8 cellular contexts compared by ENCODE assay signal in the genomic region with DNA sequence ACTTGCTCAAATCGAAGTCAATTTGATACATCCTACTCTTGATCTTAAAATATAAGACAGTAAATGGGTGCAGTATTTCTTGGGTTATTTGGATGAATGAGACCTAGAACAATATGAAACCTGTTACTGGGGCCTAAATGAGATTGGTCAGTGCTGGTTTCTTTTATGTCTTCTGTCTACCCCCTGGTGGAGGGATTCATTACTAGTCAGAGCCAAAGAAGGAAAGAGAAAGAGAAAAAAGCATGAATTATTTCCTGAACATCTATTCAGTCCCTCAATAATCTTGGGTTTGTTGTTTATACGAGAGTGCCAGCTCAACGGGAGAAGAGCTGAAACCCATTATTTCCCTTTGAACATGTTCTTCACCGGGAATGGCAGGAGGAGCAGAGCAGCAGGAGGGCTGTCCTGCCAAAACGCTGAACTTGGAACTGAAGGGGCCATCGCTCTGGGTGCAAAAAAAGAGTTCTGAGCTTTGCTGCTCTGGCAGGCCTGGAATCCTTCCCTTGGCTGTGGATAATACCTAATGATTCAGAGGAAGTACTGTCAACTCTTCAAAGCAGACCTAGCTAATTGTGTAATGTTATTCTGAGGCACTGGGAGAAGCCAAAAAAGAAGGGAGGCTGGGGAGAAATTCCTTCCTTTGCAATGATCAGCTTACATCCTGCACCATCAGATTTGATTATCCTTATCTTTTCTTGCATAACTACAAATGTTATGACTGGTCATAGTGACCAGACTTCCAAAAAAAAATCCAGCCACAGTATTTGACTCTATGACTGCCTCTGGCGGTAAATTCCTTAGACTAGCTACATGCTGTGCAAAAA.
DNase-seq lines count a peak whose midpoint lies in the region; ATAC-seq, FAIRE-seq and TF ChIP-seq lines count a peak whose summit lies in the region.

No MANE protein-coding gene starts in this region.

- H3K4me1 Mint-ChIP-seq in Calu3 (ENCODE audit: low read depth, unreplicated experiment) (no peaks in the 10 kb centered on the region), immature natural killer cell (no peaks in the 10 kb centered on the region)

- H3K79me2 ChIP-seq in SU-DHL-6 (ENCODE audit: insufficient read depth, low read length): no peaks in the 10 kb centered on the region

- H3K27me3 Mint-ChIP-seq in Calu3 (ENCODE audit: unreplicated experiment): no peaks in the 10 kb centered on the region
- H3K27me3 Mint-ChIP-seq in immature natural killer cell (ENCODE audit: low read depth in 3 of 3): no peaks in the 10 kb centered on the region

- ATAC-seq in GM19455 (IDR thresholded peaks at IDR 0.05; ENCODE audit: unreplicated experiment) (peak; percentile 92), HG03571 (IDR thresholded peaks at IDR 0.05; ENCODE audit: unreplicated experiment) (peak; percentile 77), Right ventricle myocardium superior (ENCODE audit: poor library complexity) (peak; percentile 84), HG02763 (IDR thresholded peaks at IDR 0.05; ENCODE audit: unreplicated experiment) (no peak)

- TF ChIP-seq CTCF in Calu3 (IDR thresholded peaks at IDR 0.05; ENCODE audit: unreplicated experiment) (peak; percentile 19), SU-DHL-6 (IDR thresholded peaks at IDR 0.05; ENCODE audit: insufficient read depth, low read length, poor library complexity, severe bottlenecking) (peak; percentile 70)

- 32 to 50% (median 40%) methylated on average over 7 of the region's 7 CpGs for WGBS in small intestine, 3 donors

- intact Hi-C loops in Calu3 (cut with micrococcal nuclease; ENCODE audit: unreplicated experiment): loop anchor here (1.0 to 10.0 kb wide), 4 partner anchors 95 to 377 kb away; no protein-coding TSS in a partner anchor
- intact Hi-C loops in Right ventricle myocardium superior (cut with DNase I): loop anchor here (5.0 kb wide), 1 partner anchor 270 kb away; no protein-coding TSS in a partner anchor

- H3K9ac ChIP-seq in SU-DHL-6 (ENCODE audit: low read length): no peak overlapping the region

- H3K4me3 ChIP-seq in SU-DHL-6 (ENCODE audit: insufficient read depth, low read length, poor library complexity, severe bottlenecking): no peak overlapping the region
- H3K4me3 ChIP-seq in small intestine (ENCODE audit: low read depth in 1 of 2, low read length in 2 of 2): no peak overlapping the region

- H3K4me3 Mint-ChIP-seq in Calu3 (ENCODE audit: low read depth, unreplicated experiment) (no peak overlapping the region), immature natural killer cell (no peak overlapping the region)

- no peak for FAIRE-seq in small intestine (lab: Jason Lieb, UNC)

- H3K27ac ChIP-seq in SU-DHL-6 (ENCODE audit: low read depth, low read length): no peak overlapping the region
- peak overlapping the region in 1 of 2 donors; percentile 55 for H3K27ac ChIP-seq in small intestine (ENCODE audit: low read depth in 1 of 2, low read length in 1 of 2)

- no TSS peak for BruUV-seq in Calu3 (replicated peaks; lab: Mats Ljungman, UMichigan)

- H4K20me1 ChIP-seq in SU-DHL-6 (ENCODE audit: low read depth, low read length): no peaks in the 10 kb centered on the region

- H3K27me3 ChIP-seq in SU-DHL-6 (ENCODE audit: low read length) (no peaks in the 10 kb centered on the region), small intestine (ENCODE audit: control insufficient read depth in 2 of 2, insufficient read depth in 2 of 2, low read length in 2 of 2) (no peaks in the 10 kb centered on the region)

- no peak overlapping the region for H2AFZ ChIP-seq in SU-DHL-6 (ENCODE audit: low read depth, low read length, severe bottlenecking)

- CTCF ChIA-PET in Calu3 (lab: Charles Lee): no interaction called here

- no peak overlapping the region for H3K27ac Mint-ChIP-seq in Calu3 (ENCODE audit: unreplicated experiment)
- no peak overlapping the region for H3K27ac Mint-ChIP-seq in immature natural killer cell

- H3K9me2 ChIP-seq in SU-DHL-6 (replicated peaks; ENCODE audit: insufficient read depth, low read length): no peaks in the 10 kb centered on the region

- H3K4me1 ChIP-seq in small intestine (ENCODE audit: control insufficient read depth in 2 of 2, insufficient read depth in 1 of 2, low read depth in 1 of 2, low read length in 1 of 2): peaks cover 0 to 2% of the 10 kb centered on the region in 2 donors

- H3F3A ChIP-seq in SU-DHL-6 (ENCODE audit: insufficient read depth): no peaks in the 10 kb centered on the region

- no peaks in the 10 kb centered on the region for H3K36me3 Mint-ChIP-seq in Calu3 (ENCODE audit: insufficient read depth, unreplicated experiment)
- H3K36me3 Mint-ChIP-seq in immature natural killer cell: peaks cover 10 to 12% (median 11%) of the 10 kb centered on the region in 3 donors

- H3K4me2 ChIP-seq in SU-DHL-6 (ENCODE audit: low read depth, low read length, poor library complexity, severe bottlenecking): no peak overlapping the region

- H3K36me3 ChIP-seq in SU-DHL-6 (ENCODE audit: low read length): no peaks in the 10 kb centered on the region
- H3K36me3 ChIP-seq in small intestine (ENCODE audit: control insufficient read depth in 2 of 2, insufficient read depth in 2 of 2, low read length in 2 of 2): no peaks in the 10 kb centered on the region

- no peaks in the 10 kb centered on the region for H3K9me3 Mint-ChIP-seq in Calu3 (ENCODE audit: low read depth, unreplicated experiment)
- H3K9me3 Mint-ChIP-seq in immature natural killer cell: no peaks in the 10 kb centered on the region

- peak; percentile 9 for DNase-seq in Calu3
- DNase-seq in Right ventricle myocardium superior: peak; percentile 46
- DNase-seq in small intestine: peak; percentile 57
- DNase-seq in immature natural killer cell: no peak

- H3K9me3 ChIP-seq in SU-DHL-6 (ENCODE audit: insufficient read depth, low read length) (no peaks in the 10 kb centered on the region), small intestine (ENCODE audit: control insufficient read depth, low read depth) (no peaks in the 10 kb centered on the region)

Comparison
In these comparisons a context has a peak if more than half of its experiments do, and no peak if none do; other contexts are left out.
1. DNase-seq: peak in Calu3 (single experiment), Right ventricle myocardium superior (single experiment) and small intestine (single experiment); none in immature natural killer cell (0 of 3).